11 cellular contexts compared by ENCODE assay signal in genomic region chr20:54017846-54018245, GRCh38. TPM values are rescaled to one million over a fixed set of nuclear protein-coding genes. Genes with fewer than 3 reads are reported as not detected.
DNase-seq lines count a peak whose midpoint lies in the region; ATAC-seq, FAIRE-seq and TF ChIP-seq lines count a peak whose summit lies in the region.
"Had no signal": no experiment of that assay in that cellular context is flagged by ENCODE, and none has a peak within 500 bp of the region (broad histone marks: within the 10 kb centered on the region; RNA-seq: fewer than 3 reads in every experiment).

No MANE protein-coding gene starts in this region.

- H3K9ac ChIP-seq in HepG2 (ENCODE audit: insufficient read depth, low read depth, low read length), result no peak overlapping the region

- no TSS peak for BruUV-seq in HepG2 (replicated peaks; lab: Mats Ljungman, UMichigan)

- H3K9me3 ChIP-seq in aorta (ENCODE audit: control insufficient read depth, low read length) (no peaks in the 10 kb centered on the region), HepG2 (ENCODE audit: low read length) (no peaks in the 10 kb centered on the region)

- no peak overlapping the region for H3K4me2 ChIP-seq in HepG2 (ENCODE audit: low read depth, low read length)

- in situ Hi-C loops in HepG2 (cut with HindIII; ENCODE audit: extremely low pct_ligation_motif_present, low pct_unique_long_range_greater_than_20kb), result no loop called here

- peak overlapping the region; percentile 44 for H3K27ac Mint-ChIP-seq in glutamatergic neuron (ENCODE audit: unreplicated experiment)

- H2AFZ ChIP-seq in HepG2 (ENCODE audit: low read length), result no peak overlapping the region

- no peak for TF ChIP-seq POLR2A in HepG2 (IDR thresholded peaks at IDR 0.05; ENCODE audit: insufficient read depth in 1 of 2, low read depth in 2 of 2, low read length in 2 of 2)

- POLR2A ChIA-PET in HepG2 (lab: Yijun Ruan, JAX), result no interaction called here

- WGBS in aorta, 2 donors, result 59 to 60% methylated on average over 4 of the region's 4 CpGs
- 70% methylated on average over 4 of the region's 4 CpGs for WGBS in HepG2 (ENCODE audit: low lambda C conversion rate)

- H3K4me1 ChIP-seq in aorta (ENCODE audit: control insufficient read depth in 1 of 2, insufficient read depth in 2 of 2, low read length in 2 of 2) (no peaks in the 10 kb centered on the region), HepG2 (ENCODE audit: insufficient read depth, low read length) (no peaks in the 10 kb centered on the region)

- no peaks in the 10 kb centered on the region for H3K36me3 Mint-ChIP-seq in glutamatergic neuron (ENCODE audit: unreplicated experiment)

- no peak overlapping the region for H3K4me3 Mint-ChIP-seq in glutamatergic neuron (ENCODE audit: unreplicated experiment)

- H3K79me2 ChIP-seq in HepG2 (ENCODE audit: insufficient read depth, low read length), result no peaks in the 10 kb centered on the region

- H3K9me3 Mint-ChIP-seq in glutamatergic neuron (ENCODE audit: unreplicated experiment), result peaks cover 9% of the 10 kb centered on the region

- TF ChIP-seq CTCF in glutamatergic neuron (IDR thresholded peaks at IDR 0.05; ENCODE audit: partially characterized antibody, unreplicated experiment) (no peak), HepG2 (CRISPR knock-in tag; IDR thresholded peaks at IDR 0.05) (no peak)

- H3K27me3 ChIP-seq in aorta (ENCODE audit: control insufficient read depth in 1 of 2, insufficient read depth in 2 of 2, low read length in 1 of 2) (no peaks in the 10 kb centered on the region), HepG2 (ENCODE audit: control insufficient read depth in 1 of 2, insufficient read depth in 2 of 2, low read length in 2 of 2) (no peaks in the 10 kb centered on the region)

- no peak for FAIRE-seq in HepG2 (lab: Jason Lieb, UNC)

- peaks cover 52% of the 10 kb centered on the region for H3K4me1 Mint-ChIP-seq in glutamatergic neuron (ENCODE audit: low read depth, unreplicated experiment)

- peaks cover 7% of the 10 kb centered on the region for H3K27me3 Mint-ChIP-seq in glutamatergic neuron (ENCODE audit: unreplicated experiment)

- no peak for TF ChIP-seq RAD21 in HepG2 (CRISPR knock-in tag; IDR thresholded peaks at IDR 0.05)

- TF ChIP-seq EP300 in HepG2 (IDR thresholded peaks at IDR 0.05; ENCODE audit: low read depth in 2 of 2, low read length in 2 of 2), result no peak
- TF ChIP-seq EP300 in HepG2 (CRISPR knock-in tag; IDR thresholded peaks at IDR 0.05; ENCODE audit: borderline replicate concordance), result no peak

- H3K36me3 ChIP-seq in aorta (ENCODE audit: control insufficient read depth in 1 of 2, insufficient read depth in 2 of 2, low read length in 1 of 2), result no peaks in the 10 kb centered on the region
- H3K36me3 ChIP-seq in HepG2 (replicated peaks in 1 of 2; ENCODE audit: control insufficient read depth in 1 of 2, insufficient read depth in 2 of 2, low read length in 2 of 2), result no peaks in the 10 kb centered on the region

- CTCF ChIA-PET in HepG2 (lab: Yijun Ruan, JAX; ENCODE audit: low intra/inter-chr PET ratio, low total read pairs), result no interaction called here

- no peak for DNase-seq in glutamatergic neuron
- DNase-seq in aorta, result no peak
- no peak for DNase-seq in activated gamma-delta T cell treated with Interleukin-2 at 50 U/mL for 16 hours
- no peak for DNase-seq in HepG2 (ENCODE audit: low spot score)
- no peak for DNase-seq in NCI-H2029 (lab: John Stamatoyannopoulos, UW)

- H3K4me3 ChIP-seq in aorta (ENCODE audit: low read length in 2 of 2), result no peak overlapping the region
- no peak overlapping the region for H3K4me3 ChIP-seq in HepG2 (replicated peaks in 1 of 3; ENCODE audit: insufficient read depth in 1 of 3, low read depth in 2 of 3, low read length in 3 of 3)
- H3K4me3 ChIP-seq: lung had no signal

- no peaks in the 10 kb centered on the region for H4K20me1 ChIP-seq in HepG2 (ENCODE audit: insufficient read depth, low read length)

- intact Hi-C loops in aorta (cut with DNase I), result no loop called here
- intact Hi-C loops in HepG2 (cut with micrococcal nuclease; ENCODE audit: unreplicated experiment), result no loop called here

- H3K27ac ChIP-seq in aorta (ENCODE audit: low read depth in 1 of 2, low read length in 2 of 2), result no peak overlapping the region
- no peak overlapping the region for H3K27ac ChIP-seq in HepG2 (ENCODE audit: extremely low read length, insufficient read depth, low read length)
- H3K27ac ChIP-seq: epithelial cell of prostate had no signal

- ATAC-seq in GM18511 (IDR thresholded peaks at IDR 0.05; ENCODE audit: unreplicated experiment) (peak; percentile 94), GM21515 (IDR thresholded peaks at IDR 0.05; ENCODE audit: unreplicated experiment) (peak; percentile 93), HG03354 (IDR thresholded peaks at IDR 0.05; ENCODE audit: poor library complexity, severe bottlenecking, unreplicated experiment) (peak; percentile 96), aorta (ENCODE audit: low FRiP score) (no peak), HepG2 (no peak)

TF ChIP-seq in HepG2, 621 proteins besides CTCF, POLR2A, EP300 and RAD21 (continues in another document):
- TF ChIP-seq ZNF790 (CRISPR knock-in tag; IDR thresholded peaks at IDR 0.05; ENCODE audit: borderline replicate concordance) (no peak), FOXO1 (CRISPR knock-in tag; IDR thresholded peaks at IDR 0.05) (no peak), CHD2 (IDR thresholded peaks at IDR 0.05; ENCODE audit: low read depth, low read length) (no peak), ZNF230 (CRISPR knock-in tag; IDR thresholded peaks at IDR 0.05) (no peak), NR1H2 (CRISPR knock-in tag; IDR thresholded peaks at IDR 0.05; ENCODE audit: borderline replicate concordance, low read depth) (no peak), ZBTB10 (CRISPR knock-in tag; IDR thresholded peaks at IDR 0.05; ENCODE audit: borderline replicate concordance) (no peak), GZF1 (CRISPR knock-in tag; IDR thresholded peaks at IDR 0.05) (no peak), BRF2 (CRISPR knock-in tag; IDR thresholded peaks at IDR 0.05) (no peak), ZSCAN31 (CRISPR knock-in tag; IDR thresholded peaks at IDR 0.05; ENCODE audit: low read depth) (no peak), ZNF335 (CRISPR knock-in tag; IDR thresholded peaks at IDR 0.05) (no peak), ZBTB38 (CRISPR knock-in tag; IDR thresholded peaks at IDR 0.05) (no peak), KLF13 (CRISPR knock-in tag; IDR thresholded peaks at IDR 0.05) (no peak), ETV6 (CRISPR knock-in tag; conservative IDR thresholded peaks at IDR 0.05) (no peak)

RNA-seq across cellular contexts. Expression of gene BCAS1, which starts 52.5 kb away (rescaled TPM):
- total RNA-seq in glutamatergic neuron (ENCODE audit: unreplicated experiment) (0.32 TPM), aorta (1 to 10 TPM; 1.1 to 2.5 TPM), HepG2 (2016; rRNA removed; fragmentation: Illumina TruSeq; extraction: Trizol) (0.67 and 0.91 TPM in 2 replicates)
- polyA plus RNA-seq in aorta (1 to 10 TPM in 1 of 2 donors, under 1 TPM in 1; 0.51 to 8.9 TPM), HepG2 (2011; rRNA removed) (0.55 and 0.95 TPM in 2 replicates)
- 0.09 and 0.10 TPM in 2 replicates for total RNA-seq in HepG2 (2016; cell fraction: cytosol; rRNA removed; fragmentation: Illumina TruSeq; extraction: Trizol; ENCODE audit: low read depth)
- total RNA-seq in HepG2 (2016; cell fraction: insoluble cytoplasmic fraction; rRNA removed; fragmentation: Illumina TruSeq; extraction: Trizol), result 0.43 and 1.0 TPM in 2 replicates
- total RNA-seq in HepG2 (2016; cell fraction: membrane; rRNA removed; fragmentation: Illumina TruSeq; extraction: Trizol), result 0.17 and 0.28 TPM in 2 replicates
- total RNA-seq in HepG2 (2016; cell fraction: nucleus; rRNA removed; fragmentation: Illumina TruSeq; extraction: Trizol), result 0.53 and 0.62 TPM in 2 replicates
- polyA plus RNA-seq in HepG2 (2011; cell fraction: cytosol; rRNA removed), result 0.58 and 0.74 TPM in 2 replicates
- 1.00 and 1.0 TPM in 2 replicates for polyA plus RNA-seq in HepG2 (2011; cell fraction: nucleus; rRNA removed)
- 0.56 and 1.8 TPM in 2 replicates for polyA plus RNA-seq in HepG2 (2012)
- polyA plus RNA-seq in HepG2 (2016; cell fraction: cytosol; fragmentation: Illumina TruSeq; extraction: Trizol; ENCODE audit: low read depth), result 0.08 TPM in 1 of 2 replicates, not detected in the other
- 0.65 and 0.69 TPM in 2 replicates for polyA plus RNA-seq in HepG2 (2016; cell fraction: insoluble cytoplasmic fraction; fragmentation: Illumina TruSeq; extraction: Trizol; ENCODE audit: low read depth)
- 0.12 TPM in 1 of 2 replicates, not detected in the other for polyA plus RNA-seq in HepG2 (2016; cell fraction: membrane; fragmentation: Illumina TruSeq; extraction: Trizol; ENCODE audit: low read depth)
- polyA plus RNA-seq in HepG2 (2016; cell fraction: nucleus; fragmentation: Illumina TruSeq; extraction: Trizol; ENCODE audit: insufficient read depth, low read depth), result 0.41 and 0.48 TPM in 2 replicates
- 0.22 TPM in 1 of 2 replicates, not detected in the other for polyA minus RNA-seq in HepG2 (2011; rRNA and poly(A)+ RNA removed; ENCODE audit: low replicate concordance)
- 0.59 and 0.62 TPM in 2 replicates for polyA minus RNA-seq in HepG2 (2011; cell fraction: cytosol; rRNA and poly(A)+ RNA removed)
- polyA minus RNA-seq in HepG2 (2011; cell fraction: nucleus; rRNA and poly(A)+ RNA removed), result 2.2 and 2.4 TPM in 2 replicates
- total RNA-seq: LHCN-M2 had no signal

Comparison
In these comparisons a context has a peak if more than half of its experiments do, and no peak if none do; other contexts are left out.
1. ATAC-seq: peak in GM18511 (single experiment), GM21515 (single experiment) and HG03354 (single experiment); none in aorta (single experiment) and HepG2 (single experiment).